In the genomic region with DNA sequence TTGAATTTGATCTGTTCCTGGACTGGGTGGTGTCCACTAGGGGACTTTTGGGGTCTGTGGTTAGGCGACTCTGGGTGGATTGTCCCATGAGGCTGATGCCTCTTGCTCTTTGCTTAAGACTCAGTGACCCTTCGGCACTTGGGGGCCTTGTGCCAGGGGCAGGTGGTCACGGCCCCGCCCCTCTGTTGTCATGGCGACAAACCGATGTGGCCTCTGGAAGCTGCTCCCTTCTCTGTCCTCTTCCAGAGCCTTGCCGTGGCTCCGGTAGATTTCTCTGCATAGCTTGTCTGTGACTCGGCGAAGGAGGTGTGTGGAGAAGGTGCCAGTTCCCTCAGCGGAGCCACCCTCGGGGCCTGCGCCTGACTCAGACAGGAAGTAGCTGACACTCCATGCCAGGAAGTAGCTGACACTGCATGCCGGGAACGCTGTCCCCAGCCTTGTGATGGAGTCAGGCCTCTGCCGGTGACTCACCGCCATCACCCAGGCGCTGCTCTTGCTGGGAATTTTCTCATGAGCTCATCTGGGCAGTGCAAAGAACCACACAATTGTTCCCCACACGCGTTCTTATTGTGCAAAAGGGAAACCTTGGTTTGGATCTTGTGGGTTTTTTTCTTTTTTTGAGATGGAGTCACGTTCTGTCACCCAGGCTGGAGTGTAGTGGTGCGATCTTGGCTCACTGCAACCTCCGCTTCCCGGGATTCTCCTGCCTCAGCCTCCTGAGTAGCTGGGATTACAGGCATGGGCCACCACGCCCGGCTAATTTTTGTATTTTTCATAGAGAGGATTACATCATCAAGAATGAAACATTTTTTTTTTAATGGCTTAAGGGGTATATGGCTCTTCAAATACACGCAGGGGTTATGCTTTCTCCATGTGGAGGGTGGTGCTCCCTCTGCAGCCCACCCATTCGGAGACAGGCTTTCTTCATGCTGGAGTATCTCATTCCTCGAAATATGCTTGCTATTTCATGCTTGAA, we compare ENCODE assay signal across 8 cellular contexts.
A peak's percentile ranks its signal among the peaks of the same experiment; 100 is the strongest.
DNase-seq lines count a peak whose midpoint lies in the region; ATAC-seq and TF ChIP-seq lines count a peak whose summit lies in the region.

No MANE protein-coding gene starts in this region.

- intact Hi-C loops in mucosa of descending colon (cut with DNase I, micrococcal nuclease): no loop called here

- no peaks in the 10 kb centered on the region for H3K79me2 ChIP-seq in GM23338 (replicated peaks; ENCODE audit: insufficient read depth)

- DNase-seq in DMS53 (lab: John Stamatoyannopoulos, UW) (peak; percentile 91), GM23338 (ENCODE audit: low spot score) (peak; percentile 56), NCI-H2171 (lab: John Stamatoyannopoulos, UW) (peak; percentile 17), mucosa of descending colon (peak; percentile 69 to 95 (median 70))
- DNase-seq in activated CD8-positive, alpha-beta memory T cell treated with anti-CD3 and anti-CD28 coated beads, Interleukin-2, amount 50 U/mL, for 24 hours (ENCODE audit: extremely low read depth): peak; percentile 79
- DNase-seq in effector memory CD8-positive, alpha-beta T cell: peak; percentile 80 to 88 (median 86)
- DNase-seq in stimulated activated CD8-positive, alpha-beta memory T cell treated with anti-CD3 and anti-CD28 coated beads, Interleukin-2, amount 100 ng/mL, for 1 hour (ENCODE audit: low read depth in 2 of 2): peak; percentile 66 to 78

- H4K20me1 ChIP-seq in GM23338 (replicated peaks; ENCODE audit: insufficient read depth): no peaks in the 10 kb centered on the region

- H3K36me3 Mint-ChIP-seq in GM23338 (ENCODE audit: low read depth): no peaks in the 10 kb centered on the region
- peaks cover 15% of the 10 kb centered on the region for H3K36me3 Mint-ChIP-seq in effector memory CD8-positive, alpha-beta T cell (ENCODE audit: insufficient read depth)

- peaks cover 7% of the 10 kb centered on the region for H3K27me3 Mint-ChIP-seq in GM23338 (ENCODE audit: insufficient read depth, low read depth, poor library complexity)
- no peaks in the 10 kb centered on the region for H3K27me3 Mint-ChIP-seq in effector memory CD8-positive, alpha-beta T cell

- H3K27ac Mint-ChIP-seq in GM23338: no peak overlapping the region
- H3K27ac Mint-ChIP-seq in effector memory CD8-positive, alpha-beta T cell: peak overlapping the region; percentile 95 to 98

- H3K36me3 ChIP-seq in GM23338 (ENCODE audit: insufficient read depth) (no peaks in the 10 kb centered on the region), mucosa of descending colon (ENCODE audit: low read depth) (no peaks in the 10 kb centered on the region)

- peak; percentile 41 for ATAC-seq in GM23338
- ATAC-seq in effector memory CD8-positive, alpha-beta T cell (replicated peaks): peak; percentile 85
- ATAC-seq in mucosa of descending colon: peak; percentile 82
- ATAC-seq in HG02623 (IDR thresholded peaks at IDR 0.05; ENCODE audit: unreplicated experiment): no peak

- no peaks in the 10 kb centered on the region for H3F3A ChIP-seq in GM23338 (replicated peaks; ENCODE audit: low read depth)

- TF ChIP-seq CTCF in GM23338 (conservative IDR thresholded peaks at IDR 0.05; ENCODE audit: low read depth in 2 of 2) (no peak), mucosa of descending colon (IDR thresholded peaks at IDR 0.05) (no peak)

- peaks cover 16% of the 10 kb centered on the region for H3K4me1 Mint-ChIP-seq in GM23338
- H3K4me1 Mint-ChIP-seq in effector memory CD8-positive, alpha-beta T cell (ENCODE audit: low read depth in 2 of 2): peaks cover 24 to 29% of the 10 kb centered on the region in 2 donors

- no peak overlapping the region for H2AFZ ChIP-seq in GM23338

- no peak overlapping the region for H3K27ac ChIP-seq in GM23338 (ENCODE audit: low read depth)

- no peaks in the 10 kb centered on the region for H3K9me3 Mint-ChIP-seq in GM23338
- H3K9me3 Mint-ChIP-seq in effector memory CD8-positive, alpha-beta T cell: peaks cover 0 to 1% of the 10 kb centered on the region in 2 donors

- H3K4me1 ChIP-seq in GM23338 (ENCODE audit: insufficient read depth) (no peaks in the 10 kb centered on the region), mucosa of descending colon (ENCODE audit: low read depth) (peaks cover 8% of the 10 kb centered on the region)

- no peaks in the 10 kb centered on the region for H3K27me3 ChIP-seq in GM23338 (ENCODE audit: insufficient read depth)

- no peaks in the 10 kb centered on the region for H3K9me2 ChIP-seq in GM23338 (ENCODE audit: insufficient read depth)

- no peak overlapping the region for H3K4me2 ChIP-seq in GM23338

- H3K4me3 ChIP-seq in GM23338: no peak overlapping the region
- no peak overlapping the region for H3K4me3 ChIP-seq in mucosa of descending colon

- no peak overlapping the region for H3K4me3 Mint-ChIP-seq in GM23338
- peak overlapping the region; percentile 82 to 83 for H3K4me3 Mint-ChIP-seq in effector memory CD8-positive, alpha-beta T cell

- no peaks in the 10 kb centered on the region for H3K9me3 ChIP-seq in mucosa of descending colon

TF ChIP-seq in GM23338, 12 proteins besides CTCF, POLR2A, EP300 and RAD21 (continues in another document):
- TF ChIP-seq ZNF114 (CRISPR knock-in tag; IDR thresholded peaks at IDR 0.05): no peak
- no peak for TF ChIP-seq NANOG (IDR thresholded peaks at IDR 0.05; ENCODE audit: borderline replicate concordance)
- no peak for TF ChIP-seq EZH2 (IDR thresholded peaks at IDR 0.05; ENCODE audit: low read depth, unreplicated experiment)
- no peak for TF ChIP-seq POLR2AphosphoS5 (IDR thresholded peaks at IDR 0.05; ENCODE audit: low read depth)
- no peak for TF ChIP-seq CREB1 (CRISPR knock-in tag; IDR thresholded peaks at IDR 0.05; ENCODE audit: low read depth)
- TF ChIP-seq, protein P1, sequence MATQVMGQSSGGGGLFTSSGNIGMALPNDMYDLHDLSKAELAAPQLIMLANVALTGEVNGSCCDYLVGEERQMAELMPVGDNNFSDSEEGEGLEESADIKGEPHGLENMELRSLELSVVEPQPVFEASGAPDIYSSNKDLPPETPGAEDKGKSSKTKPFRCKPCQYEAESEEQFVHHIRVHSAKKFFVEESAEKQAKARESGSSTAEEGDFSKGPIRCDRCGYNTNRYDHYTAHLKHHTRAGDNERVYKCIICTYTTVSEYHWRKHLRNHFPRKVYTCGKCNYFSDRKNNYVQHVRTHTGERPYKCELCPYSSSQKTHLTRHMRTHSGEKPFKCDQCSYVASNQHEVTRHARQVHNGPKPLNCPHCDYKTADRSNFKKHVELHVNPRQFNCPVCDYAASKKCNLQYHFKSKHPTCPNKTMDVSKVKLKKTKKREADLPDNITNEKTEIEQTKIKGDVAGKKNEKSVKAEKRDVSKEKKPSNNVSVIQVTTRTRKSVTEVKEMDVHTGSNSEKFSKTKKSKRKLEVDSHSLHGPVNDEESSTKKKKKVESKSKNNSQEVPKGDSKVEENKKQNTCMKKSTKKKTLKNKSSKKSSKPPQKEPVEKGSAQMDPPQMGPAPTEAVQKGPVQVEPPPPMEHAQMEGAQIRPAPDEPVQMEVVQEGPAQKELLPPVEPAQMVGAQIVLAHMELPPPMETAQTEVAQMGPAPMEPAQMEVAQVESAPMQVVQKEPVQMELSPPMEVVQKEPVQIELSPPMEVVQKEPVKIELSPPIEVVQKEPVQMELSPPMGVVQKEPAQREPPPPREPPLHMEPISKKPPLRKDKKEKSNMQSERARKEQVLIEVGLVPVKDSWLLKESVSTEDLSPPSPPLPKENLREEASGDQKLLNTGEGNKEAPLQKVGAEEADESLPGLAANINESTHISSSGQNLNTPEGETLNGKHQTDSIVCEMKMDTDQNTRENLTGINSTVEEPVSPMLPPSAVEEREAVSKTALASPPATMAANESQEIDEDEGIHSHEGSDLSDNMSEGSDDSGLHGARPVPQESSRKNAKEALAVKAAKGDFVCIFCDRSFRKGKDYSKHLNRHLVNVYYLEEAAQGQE (IDR thresholded peaks at IDR 0.05; ENCODE audit: unreplicated experiment): no peak

Comparison
In these comparisons a context has a peak if more than half of its experiments do, and no peak if none do; other contexts are left out.
1. DNase-seq: peak in every context shown above with its lines; median percentile 91 in DMS53; 86 in effector memory CD8-positive, alpha-beta T cell; 79 in activated CD8-positive, alpha-beta memory T cell treated with anti-CD3 and anti-CD28 coated beads, Interleukin-2, amount 50 U/mL, for 24 hours; 72 in stimulated activated CD8-positive, alpha-beta memory T cell treated with anti-CD3 and anti-CD28 coated beads, Interleukin-2, amount 100 ng/mL, for 1 hour; 70 in mucosa of descending colon; 56 in GM23338; 17 in NCI-H2171.